ENCODE assay signal across 24 cellular contexts in the genomic region with DNA sequence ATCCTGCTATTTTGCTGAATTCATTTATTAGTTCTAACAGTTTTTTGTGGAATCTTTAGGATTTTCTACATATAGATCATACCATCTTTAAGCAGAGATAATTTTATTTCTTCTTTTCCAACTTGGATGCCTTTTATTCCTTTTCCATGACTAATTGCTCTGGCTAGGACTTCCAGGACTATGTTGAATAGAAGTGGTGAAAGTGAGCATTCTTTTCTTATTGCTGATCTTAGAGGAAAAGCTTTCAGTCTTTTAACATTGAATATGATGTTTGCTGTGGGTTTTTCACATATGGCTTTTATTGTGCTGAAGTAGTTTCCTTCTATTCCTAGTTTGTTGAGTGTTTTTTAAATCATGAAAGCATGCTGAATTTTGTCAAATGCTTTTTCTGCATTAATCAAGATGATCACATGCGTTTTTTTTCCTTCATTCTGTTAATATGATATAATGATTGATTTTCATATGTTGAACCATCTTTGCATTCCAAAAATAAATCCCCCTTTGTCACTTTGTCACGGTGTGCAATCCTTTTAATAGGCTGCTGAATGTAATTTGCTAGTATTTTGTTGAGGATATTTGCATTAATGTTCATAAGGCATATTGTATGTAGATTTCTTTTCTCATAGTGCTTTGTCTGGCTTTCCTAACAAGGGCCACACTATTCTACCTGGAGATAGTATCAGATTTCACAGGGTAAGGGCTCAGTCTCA.
"Had no signal": no experiment of that assay in that cellular context is flagged by ENCODE, and none has a peak within 500 bp of the region (broad histone marks: within the 10 kb centered on the region; RNA-seq: fewer than 3 reads in every experiment).

No MANE protein-coding gene starts in this region.

- H3K4me3 Mint-ChIP-seq: activated CD4-positive, alpha-beta memory T cell treated with anti-CD3 and anti-CD28 coated beads for 36 hours; activated CD4-positive, alpha-beta T cell treated with anti-CD3 and anti-CD28 coated beads for 36 hours; activated naive CD8-positive, alpha-beta T cell; brain; nephron progenitor cell; T-helper 2 cell treated with Interferon-gamma antibody and Interleukin-4, amounts not matched to agents 5 μg/mL and 100 μg/mL, for 36 hours; WTC11 had no signal

- ATAC-seq: activated CD4-positive, alpha-beta T cell treated with anti-CD3 and anti-CD28 coated beads for 36 hours; esophagus mucosa; left lobe of liver; stimulated activated naive CD8-positive, alpha-beta T cell treated with anti-CD3 and anti-CD28 coated beads, Interleukin-15, Interleukin-2, amounts not matched to agents 100 U/mL and 50 U/mL, for 24 hours had no signal

- DNase-seq: activated CD4-positive, alpha-beta memory T cell treated with anti-CD3 and anti-CD28 coated beads for 36 hours; activated CD4-positive, alpha-beta T cell treated with anti-CD3 and anti-CD28 coated beads for 36 hours; activated T-cell treated with anti-CD3 and anti-CD28 coated beads for 4 hours; amygdala; central memory CD4-positive, alpha-beta T cell; cortex of kidney; effector CD4-positive, alpha-beta T cell; foreskin melanocyte; glutamatergic neuron; hypothalamus; kidney; midbrain; nephron progenitor cell; nucleus accumbens; retina; stimulated activated CD4-positive, alpha-beta T cell treated with anti-CD3 and anti-CD28 coated beads, Interleukin-2, amount 100 ng/mL, for 24 hours; stimulated activated naive CD8-positive, alpha-beta T cell treated with anti-CD3 and anti-CD28 coated beads, Interleukin-15, Interleukin-2, amounts not matched to agents 100 U/mL and 50 U/mL, for 24 hours had no signal

- H3K4me1 Mint-ChIP-seq: activated CD4-positive, alpha-beta T cell treated with anti-CD3 and anti-CD28 coated beads for 36 hours had no signal

- H3K36me3 Mint-ChIP-seq: activated CD4-positive, alpha-beta memory T cell treated with anti-CD3 and anti-CD28 coated beads for 36 hours; brain; WTC11 had no signal

- H3K4me1 ChIP-seq: vagina had no signal

- H3K36me3 ChIP-seq: vagina had no signal

- H3K27ac ChIP-seq: vagina had no signal

- FAIRE-seq: kidney had no signal

- H3K27ac Mint-ChIP-seq: activated CD4-positive, alpha-beta memory T cell treated with anti-CD3 and anti-CD28 coated beads for 36 hours; activated CD4-positive, alpha-beta T cell treated with anti-CD3 and anti-CD28 coated beads for 36 hours; activated naive CD8-positive, alpha-beta T cell; brain; nephron progenitor cell; T-helper 2 cell treated with Interferon-gamma antibody and Interleukin-4, amounts not matched to agents 5 μg/mL and 100 μg/mL, for 36 hours had no signal

- H3K4me3 ChIP-seq: vagina had no signal

- H3K27me3 ChIP-seq: vagina had no signal

- H3K9me3 Mint-ChIP-seq: T-helper 2 cell treated with Interferon-gamma antibody and Interleukin-4, amounts not matched to agents 5 μg/mL and 100 μg/mL, for 36 hours had no signal

- H3K9me3 ChIP-seq: vagina had no signal
